Comparison of ENCODE assay signal across 19 cellular contexts in genomic region chr5:96142184-96142781, GRCh38.
DNase-seq lines count a peak whose midpoint lies in the region; ATAC-seq and TF ChIP-seq lines count a peak whose summit lies in the region.
"Had no signal": no experiment of that assay in that cellular context is flagged by ENCODE, and none has a peak within 500 bp of the region (broad histone marks: within the 10 kb centered on the region; RNA-seq: fewer than 3 reads in every experiment).

No MANE protein-coding gene starts in this region.

- intact Hi-C loops in left colon (cut with DNase I, micrococcal nuclease): no loop called here

- H3K27ac ChIP-seq in 22Rv1 (peak overlapping the region; percentile 52), VCaP (peak overlapping the region; percentile 62)

- DNase-seq in HT-29 (ENCODE audit: low spot score) (peak; percentile 7), left colon (no peak), COLO668 (lab: John Stamatoyannopoulos, UW; ENCODE audit: unreplicated experiment) (no peak)
- no peak for DNase-seq in activated CD4-positive, alpha-beta T cell treated with anti-CD3 and anti-CD28 coated beads, Interleukin-2, amount 50 U/mL, for 4 hours
- DNase-seq: H9, MM.1S, NCI-H1048, NCI-H1417 treated with DMSO at 0.1 percent for 48 hours, NCI-H187, NCI-H446, NCI-H526, SHP77, SK-N-SH had no signal

- no peak for TF ChIP-seq CTCF in 22Rv1 (IDR thresholded peaks at IDR 0.05)
- no peak for TF ChIP-seq CTCF in VCaP (conservative IDR thresholded peaks at IDR 0.05)

- ATAC-seq in left colon (peak; percentile 86), GM18502 (IDR thresholded peaks at IDR 0.05; ENCODE audit: poor library complexity, unreplicated experiment) (no peak), SK-N-SH treated with all-trans-retinoic acid at 6 μM for 48 hours (no peak)
- ATAC-seq: A549, K562 had no signal

TF ChIP-seq in SK-N-SH treated with all-trans-retinoic acid at 6 μM for 48 hours, 23 proteins besides CTCF, POLR2A, EP300 and RAD21:
- TF ChIP-seq OSR1 (CRISPR knock-in tag; IDR thresholded peaks at IDR 0.05) (no peak), TCF4 (CRISPR knock-in tag; IDR thresholded peaks at IDR 0.05; ENCODE audit: borderline replicate concordance) (no peak), ESRRG (CRISPR knock-in tag; IDR thresholded peaks at IDR 0.05) (no peak), SNAI2 (CRISPR knock-in tag; IDR thresholded peaks at IDR 0.05) (no peak), TSHZ2 (CRISPR knock-in tag; IDR thresholded peaks at IDR 0.05) (no peak), ZFP30 (CRISPR knock-in tag; IDR thresholded peaks at IDR 0.05) (no peak), POU6F1 (CRISPR knock-in tag; IDR thresholded peaks at IDR 0.05; ENCODE audit: borderline replicate concordance, low read depth) (no peak), CSDC2 (CRISPR knock-in tag; IDR thresholded peaks at IDR 0.05) (no peak), PPARA (CRISPR knock-in tag; IDR thresholded peaks at IDR 0.05; ENCODE audit: borderline replicate concordance) (no peak), ZFP3 (CRISPR knock-in tag; IDR thresholded peaks at IDR 0.05) (no peak), PATZ1 (CRISPR knock-in tag; IDR thresholded peaks at IDR 0.05; ENCODE audit: borderline replicate concordance) (no peak), CREB5 (CRISPR knock-in tag; IDR thresholded peaks at IDR 0.05; ENCODE audit: low read depth) (no peak)
